Comparison of ENCODE assay signal across 8 cellular contexts in the genomic region with DNA sequence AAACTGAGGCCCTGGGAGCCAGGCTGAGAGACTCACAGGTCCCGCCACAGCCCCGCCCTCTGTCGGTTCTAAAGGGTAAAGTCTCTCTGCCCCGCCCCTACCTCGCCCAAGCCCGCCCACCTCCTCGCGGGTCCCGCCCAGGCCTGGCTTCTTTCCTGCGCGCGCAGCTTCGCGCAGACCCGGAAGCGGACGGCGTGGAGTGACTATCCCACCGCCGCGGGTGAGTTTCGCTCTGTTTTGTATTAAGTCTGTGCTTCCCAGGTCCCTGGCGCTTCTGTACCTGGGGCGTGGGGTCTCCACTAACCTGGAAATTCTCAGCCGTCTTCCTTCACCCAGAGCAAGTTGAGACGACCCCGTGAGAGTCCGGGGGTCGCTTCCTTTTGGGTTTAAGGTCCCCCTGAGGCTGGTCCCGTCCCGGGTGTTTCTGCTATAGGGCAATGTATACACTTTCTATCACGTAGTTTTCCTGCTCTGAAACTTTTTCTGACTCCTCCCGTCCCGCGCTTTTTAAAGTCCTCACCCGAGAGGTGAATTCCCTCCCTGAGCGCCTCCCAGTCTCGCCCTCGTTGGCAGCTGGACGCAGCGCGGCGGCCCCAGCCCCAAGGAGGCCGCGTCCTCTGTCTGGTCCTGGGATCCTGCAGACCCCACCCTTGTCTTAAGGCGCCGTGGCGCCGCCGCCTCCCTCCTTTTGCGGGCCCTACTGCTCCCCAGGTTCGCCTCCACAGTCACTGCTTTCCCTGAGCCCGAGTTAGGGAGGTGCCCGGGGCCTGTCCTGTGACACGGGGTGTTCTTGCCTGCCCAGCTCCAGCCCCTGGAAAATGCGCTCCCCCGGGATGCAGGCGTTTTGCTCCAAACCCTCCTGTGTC. TPM values are rescaled to one million over a fixed set of nuclear protein-coding genes. Genes with fewer than 3 reads are reported as not detected.
A peak's percentile ranks its signal among the peaks of the same experiment; 100 is the strongest.
DNase-seq lines count a peak whose midpoint lies in the region; ATAC-seq, FAIRE-seq and TF ChIP-seq lines count a peak whose summit lies in the region.

Gene ZNF765, plus strand, starts transcription at position 176 of the 866 bp plus-strand sequence. CDS start 2,867 bp downstream, outside the sequence.

- ATAC-seq in GM18909 (IDR thresholded peaks at IDR 0.05; ENCODE audit: poor library complexity, unreplicated experiment) (peak; percentile 91), HG03175 (IDR thresholded peaks at IDR 0.05; ENCODE audit: unreplicated experiment) (peak; percentile 90)

- H3K4me3 ChIP-seq in AG09309 (ENCODE audit: control insufficient read depth, low read depth, low read length) (peak within 1 kb of the TSS; percentile 73), kidney (ENCODE audit: low read length in 2 of 2) (peak within 1 kb of the TSS; percentile 80 to 95)

- no peak for FAIRE-seq in kidney (lab: Jason Lieb, UNC)

- intact Hi-C loops in kidney (cut with DNase I), result no loop called here

- TF ChIP-seq CTCF in AG09309 (IDR thresholded peaks at IDR 0.05; ENCODE audit: control insufficient read depth, insufficient read depth, low read depth, low read length, missing control alignments) (peak; percentile 60), kidney (IDR thresholded peaks at IDR 0.05; ENCODE audit: borderline replicate concordance, extremely low read depth, insufficient read depth) (peak; percentile 43)

- DNase-seq in AG09309 (ENCODE audit: low read depth) (peak; percentile 61), NCI-H345 (lab: John Stamatoyannopoulos, UW) (peak; percentile 81), cerebellar cortex (ENCODE audit: low spot score) (peak; percentile 91), kidney (peak; percentile 98)
- DNase-seq in activated CD4-positive, CD25-positive, alpha-beta regulatory T cell treated with anti-CD3 and anti-CD28 coated beads, Interleukin-2, amount 50 U/mL, for 16 hours (ENCODE audit: low read depth, low spot score), result peak; percentile 95
- peak; percentile 96 for DNase-seq in stimulated activated CD4-positive, alpha-beta T cell treated with anti-CD3 and anti-CD28 coated beads, Interleukin-15, amount 100 ng/mL, for 1 hour (ENCODE audit: low read depth in 1 of 2, low spot score in 1 of 2)

- H3K4me1 ChIP-seq in kidney (ENCODE audit: control insufficient read depth in 1 of 2, insufficient read depth in 1 of 2, low read depth in 1 of 2, low read length in 2 of 2), result peaks cover 2 to 4% of the 10 kb centered on the region in 2 donors

- H3K9ac ChIP-seq in kidney (ENCODE audit: low read length in 2 of 2), result peak within 1 kb of the TSS; percentile 72 to 89

- peak within 1 kb of the TSS; percentile 63 to 67 for H3K27ac ChIP-seq in kidney (ENCODE audit: low read depth in 2 of 2, low read length in 2 of 2)

- no peaks in the 10 kb centered on the region for H3K9me3 ChIP-seq in kidney (ENCODE audit: control insufficient read depth in 1 of 2, low read length in 2 of 2)

- peaks cover 2 to 4% of the 10 kb centered on the region in 2 donors for H3K36me3 ChIP-seq in kidney (ENCODE audit: control insufficient read depth in 1 of 2, insufficient read depth in 2 of 2, low read length in 2 of 2)

RNA-seq across cellular contexts. Expression of gene ZNF765, which starts in this region (rescaled TPM):
- total RNA-seq in kidney, result 10.8 TPM
- polyA plus RNA-seq in kidney (ENCODE audit: insufficient read depth, low read depth, low replicate concordance), result 3.0 TPM

Comparison
In these comparisons a context has a peak if more than half of its experiments do, and no peak if none do; other contexts are left out.
1. Peak in every context shown above with its lines: DNase-seq, ATAC-seq, H3K4me3 ChIP-seq and H3K27ac ChIP-seq.